ENCODE assay signal across 24 cellular contexts in genomic region chr17:57475786-57476185, GRCh38.
DNase-seq lines count a peak whose midpoint lies in the region; ATAC-seq and TF ChIP-seq lines count a peak whose summit lies in the region.
"Had no signal": no experiment of that assay in that cellular context is flagged by ENCODE, and none has a peak within 500 bp of the region (broad histone marks: within the 10 kb centered on the region; RNA-seq: fewer than 3 reads in every experiment).

No MANE protein-coding gene starts in this region.

- H3K9me3 ChIP-seq in HAP-1 (no peaks in the 10 kb centered on the region), prostate gland (no peaks in the 10 kb centered on the region)
- H3K9me3 ChIP-seq: colonic mucosa, heart right ventricle, thoracic aorta had no signal

- intact Hi-C loops in prostate gland (cut with DNase I) = no loop called here

- in situ Hi-C loops in HAP-1 (cut with MboI; ENCODE audit: low sequenced_read_pairs) = no loop called here

- no peaks in the 10 kb centered on the region for H3K27me3 Mint-ChIP-seq in stimulated activated naive CD8-positive, alpha-beta T cell treated with anti-CD3 and anti-CD28 coated beads, Interleukin-15, amount 100 ng/mL, for 72 hours
- H3K27me3 Mint-ChIP-seq: CD8-positive, alpha-beta memory T cell had no signal

- no peak for TF ChIP-seq CTCF in prostate gland (IDR thresholded peaks at IDR 0.05)

- H3K27ac Mint-ChIP-seq in stimulated activated effector memory CD8-positive, alpha-beta T cell treated with anti-CD3 and anti-CD28 coated beads, Interleukin-12 subunit alpha, Interleukin-12 subunit beta, amount 100 ng/mL, for 72 hours = no peak overlapping the region
- no peak overlapping the region for H3K27ac Mint-ChIP-seq in stimulated activated naive CD8-positive, alpha-beta T cell treated with anti-CD3 and anti-CD28 coated beads, Interleukin-15, amount 100 ng/mL, for 72 hours

- H3K4me3 Mint-ChIP-seq in stimulated activated effector memory CD8-positive, alpha-beta T cell treated with anti-CD3 and anti-CD28 coated beads, Interleukin-12 subunit alpha, Interleukin-12 subunit beta, amount 100 ng/mL, for 72 hours = no peak overlapping the region
- H3K4me3 Mint-ChIP-seq in stimulated activated naive CD8-positive, alpha-beta T cell treated with anti-CD3 and anti-CD28 coated beads, Interleukin-15, amount 100 ng/mL, for 72 hours = no peak overlapping the region
- H3K4me3 Mint-ChIP-seq: CD8-positive, alpha-beta memory T cell; WTC11 had no signal

- no peak for TF ChIP-seq POLR2A in prostate gland (IDR thresholded peaks at IDR 0.05)

- DNase-seq in HAP-1 (ENCODE audit: low spot score in 2 of 2) (peak; percentile 74 to 83), astrocyte of the hippocampus (ENCODE audit: low read depth, low spot score) (peak; percentile 65), left kidney (ENCODE audit: low read depth, low spot score) (peak; percentile 33), substantia nigra (lab: John Stamatoyannopoulos, UW) (no peak), prostate gland (ENCODE audit: low spot score) (no peak)
- no peak for DNase-seq in stimulated activated effector memory CD8-positive, alpha-beta T cell treated with anti-CD3 and anti-CD28 coated beads, Interleukin-12 subunit alpha, Interleukin-12 subunit beta, amount 100 ng/mL, for 72 hours (ENCODE audit: low spot score in 2 of 2)
- no peak for DNase-seq in stimulated activated naive CD8-positive, alpha-beta T cell treated with anti-CD3 and anti-CD28 coated beads, Interleukin-15, amount 100 ng/mL, for 72 hours
- DNase-seq: activated CD4-positive, alpha-beta T cell treated with anti-CD3 and anti-CD28 coated beads, Interleukin-2, amount 50 U/mL, for 48 hours; activated naive CD4-positive, alpha-beta T cell treated with anti-CD3 and anti-CD28 coated beads, Interleukin-2, amount 50 U/mL, for 16 hours; brain microvascular endothelial cell; CD8-positive, alpha-beta memory T cell; colonic mucosa; heart right ventricle; left ventricle myocardium superior; NCI-H1092 treated with DMSO at 0.1 percent for 48 hours; NCI-H2081 treated with DMSO at 0.1 percent for 48 hours; NCI-H510A; NK-92 treated with Interleukin-12 subunit alpha and Interleukin-12 subunit beta, amount 100 ng/mL, for 24 hours; occipital lobe; stimulated activated CD4-positive, alpha-beta T cell treated with anti-CD3 and anti-CD28 coated beads, Interleukin-15, amount 100 ng/mL, for 24 hours had no signal

- H3K36me3 ChIP-seq in HAP-1 (replicated peaks) = no peaks in the 10 kb centered on the region
- no peaks in the 10 kb centered on the region for H3K36me3 ChIP-seq in prostate gland
- H3K36me3 ChIP-seq: brain microvascular endothelial cell, colonic mucosa, heart right ventricle, thoracic aorta had no signal

- H3K4me1 ChIP-seq in HAP-1 (peaks cover 35% of the 10 kb centered on the region), prostate gland (replicated peaks) (peaks cover under 1% of the 10 kb centered on the region)
- H3K4me1 ChIP-seq: colonic mucosa had no signal

- no peaks in the 10 kb centered on the region for H3K9me3 Mint-ChIP-seq in stimulated activated effector memory CD8-positive, alpha-beta T cell treated with anti-CD3 and anti-CD28 coated beads, Interleukin-12 subunit alpha, Interleukin-12 subunit beta, amount 100 ng/mL, for 72 hours
- H3K9me3 Mint-ChIP-seq in stimulated activated naive CD8-positive, alpha-beta T cell treated with anti-CD3 and anti-CD28 coated beads, Interleukin-15, amount 100 ng/mL, for 72 hours = no peaks in the 10 kb centered on the region
- H3K9me3 Mint-ChIP-seq: CD8-positive, alpha-beta memory T cell; WTC11 had no signal

- H3K4me1 Mint-ChIP-seq in stimulated activated effector memory CD8-positive, alpha-beta T cell treated with anti-CD3 and anti-CD28 coated beads, Interleukin-12 subunit alpha, Interleukin-12 subunit beta, amount 100 ng/mL, for 72 hours = peaks cover 39% of the 10 kb centered on the region
- H3K4me1 Mint-ChIP-seq in stimulated activated naive CD8-positive, alpha-beta T cell treated with anti-CD3 and anti-CD28 coated beads, Interleukin-15, amount 100 ng/mL, for 72 hours = peaks cover 60% of the 10 kb centered on the region

- no peaks in the 10 kb centered on the region for H3K36me3 Mint-ChIP-seq in stimulated activated effector memory CD8-positive, alpha-beta T cell treated with anti-CD3 and anti-CD28 coated beads, Interleukin-12 subunit alpha, Interleukin-12 subunit beta, amount 100 ng/mL, for 72 hours
- H3K36me3 Mint-ChIP-seq: WTC11 had no signal

- H3K4me3 ChIP-seq in HAP-1 (no peak overlapping the region), prostate gland (no peak overlapping the region)
- H3K4me3 ChIP-seq: colonic mucosa, heart right ventricle, SK-N-MC, thoracic aorta had no signal

- H3K27ac ChIP-seq in substantia nigra (ENCODE audit: low read depth, low read length, poor library complexity, severe bottlenecking) = peak overlapping the region; percentile 62
- no peak overlapping the region for H3K27ac ChIP-seq in prostate gland
- H3K27ac ChIP-seq: brain microvascular endothelial cell, colonic mucosa, heart right ventricle, SK-N-MC, thoracic aorta had no signal

- no peak for ATAC-seq in stimulated activated effector memory CD8-positive, alpha-beta T cell treated with anti-CD3 and anti-CD28 coated beads, Interleukin-12 subunit alpha, Interleukin-12 subunit beta, amount 100 ng/mL, for 72 hours
- ATAC-seq in stimulated activated naive CD8-positive, alpha-beta T cell treated with anti-CD3 and anti-CD28 coated beads, Interleukin-15, amount 100 ng/mL, for 72 hours = no peak
- ATAC-seq: heart right ventricle, left ventricle myocardium superior, right cardiac atrium, WTC11 had no signal

- no peaks in the 10 kb centered on the region for H3K27me3 ChIP-seq in HAP-1 (ENCODE audit: low read depth)
- no peaks in the 10 kb centered on the region for H3K27me3 ChIP-seq in prostate gland (replicated peaks; ENCODE audit: insufficient read depth)
- H3K27me3 ChIP-seq: brain microvascular endothelial cell, colonic mucosa, heart right ventricle had no signal

- WGBS in prostate gland = 57% methylated on average over 6 of the region's 6 CpGs

Comparison
In these comparisons a context has a peak if more than half of its experiments do, and no peak if none do; other contexts are left out.
1. DNase-seq: peak in HAP-1 (2 of 2), astrocyte of the hippocampus (single experiment) and left kidney (single experiment); none in substantia nigra (0 of 49), prostate gland (single experiment), stimulated activated effector memory CD8-positive, alpha-beta T cell treated with anti-CD3 and anti-CD28 coated beads, Interleukin-12 subunit alpha, Interleukin-12 subunit beta, amount 100 ng/mL, for 72 hours (0 of 2) and stimulated activated naive CD8-positive, alpha-beta T cell treated with anti-CD3 and anti-CD28 coated beads, Interleukin-15, amount 100 ng/mL, for 72 hours (0 of 2).